In the genomic region with DNA sequence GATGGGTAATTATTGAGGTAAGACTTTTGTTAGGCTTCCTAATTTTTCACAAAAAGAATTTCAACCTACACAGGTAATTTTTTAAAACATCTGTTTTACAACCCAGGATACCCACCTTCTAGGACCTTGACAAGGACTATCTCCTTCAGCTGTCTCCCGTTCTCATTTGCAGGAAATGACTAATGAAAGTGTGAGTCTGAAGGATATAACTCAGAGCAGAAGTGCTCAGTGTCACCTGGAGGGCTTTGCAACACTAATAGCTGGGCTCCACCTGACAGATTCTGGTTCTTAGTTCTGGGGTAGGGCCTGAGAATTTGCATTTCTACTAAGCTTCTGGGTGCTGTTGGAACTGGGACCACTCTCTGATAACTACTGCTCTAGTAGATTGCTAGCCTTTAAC, we compare ENCODE assay signal across 22 cellular contexts.
DNase-seq lines count a peak whose midpoint lies in the region; ATAC-seq and TF ChIP-seq lines count a peak whose summit lies in the region.
"Had no signal": no experiment of that assay in that cellular context is flagged by ENCODE, and none has a peak within 500 bp of the region (broad histone marks: within the 10 kb centered on the region; RNA-seq: fewer than 3 reads in every experiment).

No MANE protein-coding gene starts in this region.

- H3K9me2 ChIP-seq in Loucy (replicated peaks; ENCODE audit: low read depth, low read length) = no peaks in the 10 kb centered on the region

- no peaks in the 10 kb centered on the region for H3K79me2 ChIP-seq in Loucy (ENCODE audit: insufficient read depth, low read length)

- no peak overlapping the region for H3K27ac ChIP-seq in epithelial cell of prostate
- H3K27ac ChIP-seq: A549, WERI-Rb-1 had no signal

- no peak overlapping the region for H3K9ac ChIP-seq in Loucy (ENCODE audit: low read depth, low read length, poor library complexity, severe bottlenecking)

- H4K20me1 ChIP-seq in Loucy (ENCODE audit: insufficient read depth, low read length, poor library complexity, severe bottlenecking) = no peaks in the 10 kb centered on the region

- H3F3A ChIP-seq in Loucy (ENCODE audit: low read depth) = no peaks in the 10 kb centered on the region

- peaks cover 11% of the 10 kb centered on the region for H3K4me1 ChIP-seq in Loucy (ENCODE audit: insufficient read depth, low read length, poor library complexity, severe bottlenecking)
- H3K4me1 ChIP-seq: A549, Caco-2 had no signal

- DNase-seq in activated CD4-positive, alpha-beta T cell treated with anti-CD3 and anti-CD28 coated beads for 48 hours = peak; percentile 9
- no peak for DNase-seq in activated CD4-positive, alpha-beta T cell treated with anti-CD3 and anti-CD28 coated beads, Interleukin-2, amount 50 U/mL, for 4 hours
- DNase-seq in DMS53 treated with DMSO at 0.1 percent for 48 hours (lab: John Stamatoyannopoulos, UW; ENCODE audit: unreplicated experiment) (peak; percentile 13), epithelial cell of prostate (ENCODE audit: low read depth, low spot score) (peak; percentile 6), cortex of kidney (lab: John Stamatoyannopoulos, UW) (no peak)
- DNase-seq: activated CD8-positive, alpha-beta memory T cell treated with anti-CD3 and anti-CD28 coated beads for 24 hours; Caco-2; endodermal cell; glutamatergic neuron; H7; NCI-H146; NCI-H69; occipital lobe; stimulated activated CD4-positive, alpha-beta T cell treated with anti-CD3 and anti-CD28 coated beads, Interleukin-4, amount 100 ng/mL, for 24 hours; trophoblast cell; WERI-Rb-1 had no signal

- ATAC-seq in GM19351 (IDR thresholded peaks at IDR 0.05; ENCODE audit: unreplicated experiment) = no peak
- ATAC-seq in HG02588 (IDR thresholded peaks at IDR 0.05; ENCODE audit: unreplicated experiment) = no peak
- ATAC-seq: A549, K562 had no signal

- H3K4me2 ChIP-seq in Loucy (ENCODE audit: low read depth, low read length, poor library complexity, severe bottlenecking) = peak overlapping the region; percentile 6
- H3K4me2 ChIP-seq: A549, smooth muscle cell had no signal

- no peaks in the 10 kb centered on the region for H3K27me3 ChIP-seq in Loucy (ENCODE audit: insufficient read depth, low read length, poor library complexity, severe bottlenecking)

- no peak for TF ChIP-seq CTCF in Loucy (conservative IDR thresholded peaks at IDR 0.05; ENCODE audit: low read length)

- H3K9me3 ChIP-seq in Loucy (ENCODE audit: insufficient read depth, low read depth, low read length) = no peaks in the 10 kb centered on the region
- H3K9me3 ChIP-seq: A549, Caco-2 had no signal

- no peak overlapping the region for H2AFZ ChIP-seq in Loucy (ENCODE audit: low read length)

- H3K36me3 ChIP-seq in Loucy (ENCODE audit: insufficient read depth, low read length) = no peaks in the 10 kb centered on the region
- H3K36me3 ChIP-seq: WERI-Rb-1 had no signal

- H3K4me3 ChIP-seq in Loucy (ENCODE audit: low read length, poor library complexity, severe bottlenecking) = no peak overlapping the region
- H3K4me3 ChIP-seq: A549, K562, smooth muscle cell had no signal

Comparison
In these comparisons a context has a peak if more than half of its experiments do, and no peak if none do; other contexts are left out.
1. DNase-seq: peak in activated CD4-positive, alpha-beta T cell treated with anti-CD3 and anti-CD28 coated beads for 48 hours (single experiment), DMS53 treated with DMSO at 0.1 percent for 48 hours (single experiment) and epithelial cell of prostate (single experiment); none in activated CD4-positive, alpha-beta T cell treated with anti-CD3 and anti-CD28 coated beads, Interleukin-2, amount 50 U/mL, for 4 hours (0 of 2) and cortex of kidney (single experiment).